Comparison of ENCODE assay signal across 3 cellular contexts in genomic region chr5:52983731-52984620, GRCh38.
TF ChIP-seq lines count a peak whose summit lies in the region.

No MANE protein-coding gene starts in this region.

TF ChIP-seq in A549, 52 proteins besides CTCF, POLR2A, EP300 and RAD21:
- TF ChIP-seq ZSCAN20 (CRISPR knock-in tag; IDR thresholded peaks at IDR 0.05): no peak
- TF ChIP-seq TP53 (CRISPR knock-in tag; IDR thresholded peaks at IDR 0.05): no peak
- TF ChIP-seq MAX (IDR thresholded peaks at IDR 0.05): no peak
- TF ChIP-seq EHMT2 (IDR thresholded peaks at IDR 0.05; ENCODE audit: low read depth): no peak
- TF ChIP-seq NPAS2 (CRISPR knock-in tag; IDR thresholded peaks at IDR 0.05; ENCODE audit: borderline replicate concordance): no peak
- no peak for TF ChIP-seq CHD4 (IDR thresholded peaks at IDR 0.05; ENCODE audit: borderline replicate concordance)

TF ChIP-seq in IMR-90, 13 proteins besides CTCF, POLR2A, EP300 and RAD21:
- TF ChIP-seq ELK1 (IDR thresholded peaks at IDR 0.05; ENCODE audit: borderline replicate concordance, low read depth, low read length) (no peak), RFX5 (IDR thresholded peaks at IDR 0.05; ENCODE audit: low read depth, low read length) (no peak), MAZ (IDR thresholded peaks at IDR 0.05; ENCODE audit: borderline replicate concordance, low read depth, low read length) (no peak), CHD1 (IDR thresholded peaks at IDR 0.05; ENCODE audit: low read depth, low read length) (no peak), FOS (IDR thresholded peaks at IDR 0.05; ENCODE audit: low read depth, low read length) (no peak), CEBPB (IDR thresholded peaks at IDR 0.05; ENCODE audit: low read depth, low read length) (no peak), USF2 (IDR thresholded peaks at IDR 0.05; ENCODE audit: low read depth, low read length) (no peak), NFE2L2 (IDR thresholded peaks at IDR 0.05; ENCODE audit: low read depth, low read length) (no peak), MAFK (IDR thresholded peaks at IDR 0.05; ENCODE audit: low read depth, low read length) (no peak), MXI1 (IDR thresholded peaks at IDR 0.05; ENCODE audit: borderline replicate concordance, low read depth, low read length) (no peak), SMC3 (IDR thresholded peaks at IDR 0.05; ENCODE audit: low read depth, low read length) (no peak), RCOR1 (IDR thresholded peaks at IDR 0.05; ENCODE audit: insufficient replicate concordance, low read length) (no peak), BHLHE40 (IDR thresholded peaks at IDR 0.05; ENCODE audit: low read depth, low read length) (no peak)

TF ChIP-seq in WTC11, 78 proteins besides CTCF, POLR2A, EP300 and RAD21:
- TF ChIP-seq ZNF219 (CRISPR knock-in tag; IDR thresholded peaks at IDR 0.05; ENCODE audit: borderline replicate concordance) (no peak), ZNF532 (CRISPR knock-in tag; IDR thresholded peaks at IDR 0.05; ENCODE audit: borderline replicate concordance) (no peak), NR1H2 (CRISPR knock-in tag; IDR thresholded peaks at IDR 0.05) (no peak), ELF4 (CRISPR knock-in tag; IDR thresholded peaks at IDR 0.05; ENCODE audit: low read depth) (no peak), E2F4 (CRISPR knock-in tag; IDR thresholded peaks at IDR 0.05; ENCODE audit: borderline replicate concordance, low read depth) (no peak), MAX (CRISPR knock-in tag; IDR thresholded peaks at IDR 0.05) (no peak), EMX1 (CRISPR knock-in tag; IDR thresholded peaks at IDR 0.05) (no peak), KAT7 (CRISPR knock-in tag; IDR thresholded peaks at IDR 0.05; ENCODE audit: borderline replicate concordance) (no peak), ETV6 (CRISPR knock-in tag; IDR thresholded peaks at IDR 0.05) (no peak), ZNF416 (CRISPR knock-in tag; IDR thresholded peaks at IDR 0.05) (no peak), ZNF138 (CRISPR knock-in tag; conservative IDR thresholded peaks at IDR 0.05) (no peak), NR2C2 (CRISPR knock-in tag; IDR thresholded peaks at IDR 0.05) (no peak), ESRRA (CRISPR knock-in tag; IDR thresholded peaks at IDR 0.05; ENCODE audit: borderline replicate concordance) (no peak), ZNF263 (CRISPR knock-in tag; IDR thresholded peaks at IDR 0.05; ENCODE audit: low read depth) (no peak)
